In genomic region chr1:156583821-156584622, GRCh38 we compare ENCODE assay signal across 9 cellular contexts. TPM values are rescaled to one million over a fixed set of nuclear protein-coding genes. Genes with fewer than 3 reads are reported as not detected.
DNase-seq lines count a peak whose midpoint lies in the region; ATAC-seq and TF ChIP-seq lines count a peak whose summit lies in the region.
"Had no signal": no experiment of that assay in that cellular context is flagged by ENCODE, and none has a peak within 500 bp of the region (broad histone marks: within the 10 kb centered on the region; RNA-seq: fewer than 3 reads in every experiment).

No MANE protein-coding gene starts in this region.

- peak; percentile 87 for DNase-seq in Caki2 (ENCODE audit: low read depth)
- DNase-seq in Jurkat, Clone E6-1 (ENCODE audit: low read depth, low spot score) = peak; percentile 86
- peak; percentile 84 for DNase-seq in activated CD8-positive, alpha-beta memory T cell treated with anti-CD3 and anti-CD28 coated beads, Interleukin-2, amount 50 U/mL, for 48 hours
- peak; percentile 53 for DNase-seq in epithelial cell of proximal tubule (ENCODE audit: low read depth)
- peak; percentile 54 to 87 (median 70) for DNase-seq in naive thymus-derived CD8-positive, alpha-beta T cell
- peak; percentile 64 to 68 for DNase-seq in stimulated activated naive CD8-positive, alpha-beta T cell treated with anti-CD3 and anti-CD28 coated beads, Interleukin-15, amount 100 ng/mL, for 72 hours

- no peak overlapping the region for H2AFZ ChIP-seq in OCI-LY1 (ENCODE audit: low read length)

- no peaks in the 10 kb centered on the region for H3K9me2 ChIP-seq in OCI-LY1 (ENCODE audit: low read depth, low read length)

- in situ Hi-C loops in Caki2 (cut with HindIII; ENCODE audit: low pct_unique_long_range_greater_than_20kb, low sequenced_read_pairs) = no loop called here

- H4K20me1 ChIP-seq in OCI-LY1 (ENCODE audit: insufficient read depth, low read length) = no peaks in the 10 kb centered on the region

- peak overlapping the region; percentile 72 to 99 (median 96) for H3K4me3 Mint-ChIP-seq in naive thymus-derived CD8-positive, alpha-beta T cell
- peak overlapping the region; percentile 93 to 96 for H3K4me3 Mint-ChIP-seq in stimulated activated naive CD8-positive, alpha-beta T cell treated with anti-CD3 and anti-CD28 coated beads, Interleukin-15, amount 100 ng/mL, for 72 hours

- no peaks in the 10 kb centered on the region for H3F3A ChIP-seq in OCI-LY1 (ENCODE audit: insufficient read depth, low read length)

- no peaks in the 10 kb centered on the region for H3K79me2 ChIP-seq in OCI-LY1 (ENCODE audit: insufficient read depth, low read length)

- no peaks in the 10 kb centered on the region for H3K27me3 ChIP-seq in OCI-LY1 (ENCODE audit: insufficient read depth, low read length)

- H3K36me3 ChIP-seq in OCI-LY1 (ENCODE audit: insufficient read depth, low read length) = no peaks in the 10 kb centered on the region

- H3K9ac ChIP-seq in OCI-LY1 (ENCODE audit: low read length) = no peak overlapping the region

- H3K27ac ChIP-seq in OCI-LY1 (ENCODE audit: low read depth, low read length, poor library complexity, severe bottlenecking) = no peak overlapping the region

- H3K27ac Mint-ChIP-seq in naive thymus-derived CD8-positive, alpha-beta T cell = peak overlapping the region; percentile 88 to 100 (median 96)
- peak overlapping the region; percentile 81 to 98 for H3K27ac Mint-ChIP-seq in stimulated activated naive CD8-positive, alpha-beta T cell treated with anti-CD3 and anti-CD28 coated beads, Interleukin-15, amount 100 ng/mL, for 72 hours

- H3K27me3 Mint-ChIP-seq in naive thymus-derived CD8-positive, alpha-beta T cell = no peaks in the 10 kb centered on the region
- no peaks in the 10 kb centered on the region for H3K27me3 Mint-ChIP-seq in stimulated activated naive CD8-positive, alpha-beta T cell treated with anti-CD3 and anti-CD28 coated beads, Interleukin-15, amount 100 ng/mL, for 72 hours

- peak; percentile 74 for TF ChIP-seq CTCF in OCI-LY1 (IDR thresholded peaks at IDR 0.05; ENCODE audit: low read length)
- peak; percentile 92 for TF ChIP-seq CTCF in epithelial cell of proximal tubule (conservative IDR thresholded peaks at IDR 0.05; ENCODE audit: low read depth, low read length)

- peaks cover 23 to 53% (median 42%) of the 10 kb centered on the region in 4 donors for H3K4me1 Mint-ChIP-seq in naive thymus-derived CD8-positive, alpha-beta T cell
- H3K4me1 Mint-ChIP-seq in stimulated activated naive CD8-positive, alpha-beta T cell treated with anti-CD3 and anti-CD28 coated beads, Interleukin-15, amount 100 ng/mL, for 72 hours = peaks cover 49% of the 10 kb centered on the region

- H3K9me3 ChIP-seq in OCI-LY1 (ENCODE audit: low read length) = no peaks in the 10 kb centered on the region

- H3K9me3 Mint-ChIP-seq in naive thymus-derived CD8-positive, alpha-beta T cell = no peaks in the 10 kb centered on the region
- no peaks in the 10 kb centered on the region for H3K9me3 Mint-ChIP-seq in stimulated activated naive CD8-positive, alpha-beta T cell treated with anti-CD3 and anti-CD28 coated beads, Interleukin-15, amount 100 ng/mL, for 72 hours

- no peak overlapping the region for H3K4me2 ChIP-seq in OCI-LY1 (ENCODE audit: low read length)

- H3K36me3 Mint-ChIP-seq in naive thymus-derived CD8-positive, alpha-beta T cell = peaks cover 0 to 10% (median 8%) of the 10 kb centered on the region in 3 donors

- peaks cover 14% of the 10 kb centered on the region for H3K4me1 ChIP-seq in OCI-LY1 (ENCODE audit: insufficient read depth, low read length, severe bottlenecking)

- no peak overlapping the region for H3K4me3 ChIP-seq in Jurkat, Clone E6-1 (ENCODE audit: low read length)
- H3K4me3 ChIP-seq in OCI-LY1 (ENCODE audit: low read depth, low read length, poor library complexity, severe bottlenecking) = no peak overlapping the region
- no peak overlapping the region for H3K4me3 ChIP-seq in epithelial cell of proximal tubule (ENCODE audit: low read depth, low read length)

- POLR2A ChIA-PET in naive thymus-derived CD8-positive, alpha-beta T cell (lab: Charles Lee) = interaction anchor here (0.7 to 6.2 kb wide), 4 partner anchors 24 to 117 kb away, joined by 4 to 163 read pairs (median 12); partner anchors contain the start of gene MEF2D

- no peak for ATAC-seq in naive thymus-derived CD8-positive, alpha-beta T cell
- ATAC-seq in stimulated activated naive CD8-positive, alpha-beta T cell treated with anti-CD3 and anti-CD28 coated beads, Interleukin-15, amount 100 ng/mL, for 72 hours = no peak
- no peak for ATAC-seq in GM18517 (IDR thresholded peaks at IDR 0.05; ENCODE audit: unreplicated experiment)

RNA-seq across cellular contexts. Expression of gene TTC24, which starts 4.5 kb away (rescaled TPM):
- not detected in 2 replicates for total RNA-seq in Caki2 (2014; rRNA removed; shearing (Covaris generic); ENCODE audit: low replicate concordance)
- polyA plus RNA-seq in Jurkat, Clone E6-1 (2012; ENCODE audit: insufficient read depth, insufficient read length) = 9.5 TPM
- not detected in 2 replicates for total RNA-seq in epithelial cell of proximal tubule
- 10 to 100 TPM; 41.3 to 44.3 TPM for total RNA-seq in naive thymus-derived CD8-positive, alpha-beta T cell
- 1 to 10 TPM; 3.8 to 6.7 (median 6.7) TPM for polyA plus RNA-seq in naive thymus-derived CD8-positive, alpha-beta T cell

RNA-seq across cellular contexts. Expression of gene NAXE, which starts 7.6 kb away (rescaled TPM):
- total RNA-seq in Caki2 (2014; rRNA removed; shearing (Covaris generic); ENCODE audit: low replicate concordance) = 142 and 150 TPM in 2 replicates
- 170 TPM for polyA plus RNA-seq in Jurkat, Clone E6-1 (2012; ENCODE audit: insufficient read depth, insufficient read length)
- total RNA-seq in epithelial cell of proximal tubule = 124 and 127 TPM in 2 replicates
- total RNA-seq in naive thymus-derived CD8-positive, alpha-beta T cell = 10 to 100 TPM; 39.7 to 42.1 TPM
- 100 to 1,000 TPM in 2 of 3 donors, 10 to 100 TPM in 1; 85.6 to 124 (median 103) TPM for polyA plus RNA-seq in naive thymus-derived CD8-positive, alpha-beta T cell

RNA-seq across cellular contexts. Expression of gene IQGAP3, which starts 11.7 kb away (rescaled TPM):
- total RNA-seq in Caki2 (2014; rRNA removed; shearing (Covaris generic); ENCODE audit: low replicate concordance) = 34.8 and 47.1 TPM in 2 replicates
- 11.2 TPM for polyA plus RNA-seq in Jurkat, Clone E6-1 (2012; ENCODE audit: insufficient read depth, insufficient read length)
- total RNA-seq in epithelial cell of proximal tubule = 65.0 and 65.3 TPM in 2 replicates
- under 1 TPM in 1 of 2 experiments, not detected in 1; 0.08 TPM for total RNA-seq in naive thymus-derived CD8-positive, alpha-beta T cell
- polyA plus RNA-seq in naive thymus-derived CD8-positive, alpha-beta T cell = not detected

RNA-seq across cellular contexts. Expression of gene GPATCH4, which starts 17.3 kb away (rescaled TPM):
- total RNA-seq in Caki2 (2014; rRNA removed; shearing (Covaris generic); ENCODE audit: low replicate concordance) = 8.8 and 33.6 TPM in 2 replicates
- 58.7 TPM for polyA plus RNA-seq in Jurkat, Clone E6-1 (2012; ENCODE audit: insufficient read depth, insufficient read length)
- total RNA-seq in epithelial cell of proximal tubule = 15.9 and 22.9 TPM in 2 replicates
- 10 to 100 TPM; 44.2 to 45.1 TPM for total RNA-seq in naive thymus-derived CD8-positive, alpha-beta T cell
- polyA plus RNA-seq in naive thymus-derived CD8-positive, alpha-beta T cell = 10 to 100 TPM; 27.3 to 70.4 (median 42.0) TPM

RNA-seq across cellular contexts. Expression of gene HAPLN2, which starts 35.2 kb away (rescaled TPM):
- total RNA-seq in Caki2 (2014; rRNA removed; shearing (Covaris generic); ENCODE audit: low replicate concordance) = not detected in 2 replicates
- not detected for polyA plus RNA-seq in Jurkat, Clone E6-1 (2012; ENCODE audit: insufficient read depth, insufficient read length)
- total RNA-seq in epithelial cell of proximal tubule = not detected in 2 replicates
- under 1 TPM; 0.39 to 0.58 TPM for total RNA-seq in naive thymus-derived CD8-positive, alpha-beta T cell
- polyA plus RNA-seq in naive thymus-derived CD8-positive, alpha-beta T cell = not detected
- total RNA-seq: activated CD8-positive, alpha-beta memory T cell treated with anti-CD3 and anti-CD28 coated beads for 36 hours had no signal

Comparison
In these comparisons a context has a peak if more than half of its experiments do, and no peak if none do; other contexts are left out.
1. RNA of gene TTC24, which starts 4.5 kb away (total RNA-seq): 41.3 to 44.3 TPM in naive thymus-derived CD8-positive, alpha-beta T cell; not detected in Caki2 and not detected in epithelial cell of proximal tubule; every median in the first group is over 10 times any median in the second.
2. RNA of gene IQGAP3, which starts 11.7 kb away (total RNA-seq): 65.0 to 65.3 TPM in epithelial cell of proximal tubule and 34.8 to 47.1 TPM in Caki2; 0.08 TPM in naive thymus-derived CD8-positive, alpha-beta T cell; every median in the first group is over 10 times any median in the second.
3. Peak in every context shown above with its lines, with median percentiles within 50 percentile points of each other: DNase-seq.